In genomic region chr1:20212685-20213331, GRCh38 we compare ENCODE assay signal across 8 cellular contexts. TPM values are rescaled to one million over a fixed set of nuclear protein-coding genes. Genes with fewer than 3 reads are reported as not detected.
DNase-seq lines count a peak whose midpoint lies in the region; ATAC-seq, FAIRE-seq and TF ChIP-seq lines count a peak whose summit lies in the region.

No MANE protein-coding gene starts in this region.

- no peaks in the 10 kb centered on the region for H4K20me1 ChIP-seq in SK-N-SH (ENCODE audit: insufficient read depth)

- intact Hi-C loops in Right ventricle myocardium superior (cut with DNase I) = loop anchor here (2.0 to 5.0 kb wide), 2 partner anchors 219 to 280 kb away; no protein-coding TSS in a partner anchor
- intact Hi-C loops in prostate gland (cut with DNase I) = loop anchor here (2.0 to 10.0 kb wide), 3 partner anchors 152 to 280 kb away; partner anchors contain the start of gene PLA2G2A

- H2AFZ ChIP-seq in SK-N-SH (ENCODE audit: low read depth) = no peak overlapping the region; the same call in 1 of the 2 replicates

- no peak overlapping the region for H3K9ac ChIP-seq in SK-N-SH

- 3% methylated on average over 12 of the region's 21 CpGs for WGBS in SK-N-SH (ENCODE audit: low lambda C conversion rate)
- 4% methylated on average over 21 of the region's 21 CpGs for WGBS in prostate gland

- ATAC-seq in Right ventricle myocardium superior (ENCODE audit: poor library complexity) = peak; percentile 85
- ATAC-seq in HG03442 (IDR thresholded peaks at IDR 0.05; ENCODE audit: unreplicated experiment) = no peak

- no peaks in the 10 kb centered on the region for H3K36me3 ChIP-seq in SK-N-SH (replicated peaks in 1 of 2; ENCODE audit: control insufficient read depth in 1 of 2, insufficient read depth in 2 of 2, low read length in 1 of 2)
- H3K36me3 ChIP-seq in prostate gland = no peaks in the 10 kb centered on the region

- H3K4me3 ChIP-seq in SK-N-SH (ENCODE audit: low read depth in 2 of 2, low read length in 1 of 2) (no peak overlapping the region; a peak in 1 of 4 replicates), prostate gland (no peak overlapping the region)

- H3K4me1 ChIP-seq in SK-N-SH (ENCODE audit: control insufficient read depth in 1 of 2, insufficient read depth in 2 of 2, low read depth in 1 of 2, low read length in 1 of 2) (peaks cover 0 to 11% of the 10 kb centered on the region in 2 experiments; a peak in 1 of 4 replicates), prostate gland (replicated peaks) (no peaks in the 10 kb centered on the region)

- H3K79me2 ChIP-seq in SK-N-SH (ENCODE audit: insufficient read depth) = no peaks in the 10 kb centered on the region

- no peak overlapping the region for H3K27ac ChIP-seq in SK-N-SH (ENCODE audit: low read depth in 2 of 2, low read length in 1 of 2)
- no peak overlapping the region for H3K27ac ChIP-seq in prostate gland

- peak overlapping the region; percentile 57; the same call in 1 of the 2 replicates for H3K4me2 ChIP-seq in SK-N-SH

- FAIRE-seq in G401.6 (lab: Jason Lieb, UNC) = peak; percentile 78

- H3K9me2 ChIP-seq in SK-N-SH = no peaks in the 10 kb centered on the region

- TF ChIP-seq CTCF in SK-N-SH (IDR thresholded peaks at IDR 0.05) (peak; percentile 84), prostate gland (IDR thresholded peaks at IDR 0.05) (peak; percentile 54 to 79 (median 56))

- DNase-seq in NCI-H1092 (lab: John Stamatoyannopoulos, UW) = peak; percentile 90
- peak; percentile 82 for DNase-seq in SK-N-SH
- peak; percentile 49 for DNase-seq in activated naive CD4-positive, alpha-beta T cell treated with anti-CD3 and anti-CD28 coated beads, Interleukin-2, amount 50 U/mL, for 16 hours
- peak; percentile 81 for DNase-seq in Right ventricle myocardium superior
- peak; percentile 57 for DNase-seq in prostate gland (ENCODE audit: low spot score)
- DNase-seq in middle frontal gyrus (ENCODE audit: extremely low spot score, low spot score) = no peak

- H3F3A ChIP-seq in SK-N-SH (replicated peaks; ENCODE audit: insufficient read depth) = no peaks in the 10 kb centered on the region

- POLR2A ChIA-PET in SK-N-SH (lab: Yijun Ruan, JAX) = no interaction called here

- H3K27me3 ChIP-seq in SK-N-SH (ENCODE audit: insufficient read depth) (peaks cover 24% of the 10 kb centered on the region), prostate gland (replicated peaks; ENCODE audit: insufficient read depth) (no peaks in the 10 kb centered on the region)

- TF ChIP-seq EP300 in SK-N-SH (IDR thresholded peaks at IDR 0.05; ENCODE audit: borderline replicate concordance in 1 of 2, low read depth in 1 of 2, low read length in 1 of 2) = no peak

- TF ChIP-seq RAD21 in SK-N-SH (IDR thresholded peaks at IDR 0.05; ENCODE audit: low read length) = peak; percentile 82

- CTCF ChIA-PET in SK-N-SH (lab: Yijun Ruan, JAX) = interaction anchor here (0.6 to 16.2 kb wide), 88 partner anchors 9 to 403 kb away, joined by 3 to 286 read pairs (median 5); partner anchors contain the start of gene CAMK2N1

- no peak for TF ChIP-seq POLR2A in prostate gland (IDR thresholded peaks at IDR 0.05)

- H3K9me3 ChIP-seq in SK-N-SH (no peaks in the 10 kb centered on the region), prostate gland (no peaks in the 10 kb centered on the region)

TF ChIP-seq in SK-N-SH, 30 proteins besides CTCF, POLR2A, EP300 and RAD21:
- TF ChIP-seq NFIC (IDR thresholded peaks at IDR 0.05; ENCODE audit: borderline replicate concordance) (0 out of 2 replicates have a peak, but pooled peaks have one; percentile 28), NRF1 (IDR thresholded peaks at IDR 0.05; ENCODE audit: low read depth, low read length) (no peak), JUND (IDR thresholded peaks at IDR 0.05) (no peak), FOSL2 (IDR thresholded peaks at IDR 0.05; ENCODE audit: borderline replicate concordance, low read depth) (no peak), SMC3 (IDR thresholded peaks at IDR 0.05; ENCODE audit: low read depth, low read length) (peak; percentile 65), ZBTB33 (IDR thresholded peaks at IDR 0.05; ENCODE audit: borderline replicate concordance, low read depth) (no peak), RCOR1 (IDR thresholded peaks at IDR 0.05; ENCODE audit: low read length) (no peak), PBX3 (IDR thresholded peaks at IDR 0.05) (no peak), FOXJ3 (CRISPR knock-in tag; IDR thresholded peaks at IDR 0.05) (no peak), EZH2phosphoT487 (IDR thresholded peaks at IDR 0.05; ENCODE audit: borderline replicate concordance, low read depth) (no peak), USF2 (IDR thresholded peaks at IDR 0.05; ENCODE audit: borderline replicate concordance, low read depth, low read length) (no peak), MXI1 (IDR thresholded peaks at IDR 0.05; ENCODE audit: low read depth, low read length) (no peak)

RNA-seq across cellular contexts. Expression of gene PLA2G2C, which starts 26.5 kb away (rescaled TPM):
- not detected in 2 replicates for polyA plus RNA-seq in SK-N-SH (2012; rRNA removed)
- polyA plus RNA-seq in SK-N-SH (2012; cell fraction: cytosol; rRNA removed) = not detected in 2 replicates
- not detected in 2 replicates for polyA plus RNA-seq in SK-N-SH (2012; cell fraction: nucleus; rRNA removed)
- total RNA-seq in Right ventricle myocardium superior = not detected
- total RNA-seq in prostate gland = under 1 TPM in 1 of 2 donors, not detected in 1; 0.23 TPM

RNA-seq across cellular contexts. Expression of gene UBXN10, which starts 26.9 kb away (rescaled TPM):
- polyA plus RNA-seq in SK-N-SH (2012; rRNA removed) = not detected in 2 replicates
- under 0.01 TPM in 1 of 2 replicates, not detected in the other for polyA plus RNA-seq in SK-N-SH (2012; cell fraction: cytosol; rRNA removed)
- polyA plus RNA-seq in SK-N-SH (2012; cell fraction: nucleus; rRNA removed) = not detected in 2 replicates
- total RNA-seq in Right ventricle myocardium superior (2.2 TPM), prostate gland (10 to 100 TPM in 1 of 2 donors, 1 to 10 TPM in 1; 1.6 to 10.6 TPM)
